In the genomic region with DNA sequence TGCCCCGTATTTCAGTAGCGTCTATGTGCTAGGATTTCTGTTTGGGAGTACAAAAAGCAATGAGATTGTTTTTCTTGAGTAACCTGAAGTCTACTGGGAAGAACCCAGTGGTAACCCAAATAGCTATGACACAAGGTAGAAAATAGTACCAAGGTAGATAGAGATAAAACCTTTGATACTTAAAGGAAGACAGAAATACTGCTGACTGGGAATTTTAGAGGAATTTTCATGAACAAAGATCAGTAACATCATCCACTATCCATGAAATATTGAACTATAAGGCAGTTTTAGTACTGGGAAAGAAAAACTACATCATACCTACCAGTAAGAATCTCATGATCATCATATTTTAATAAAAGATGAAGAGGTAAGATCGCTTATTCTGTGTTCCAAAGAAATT, we compare ENCODE assay signal across 1 cellular context.
A peak's percentile ranks its signal among the peaks of the same experiment; 100 is the strongest.
TF ChIP-seq lines count a peak whose summit lies in the region.

No MANE protein-coding gene starts in this region.

TF ChIP-seq in HepG2, 621 proteins besides CTCF, POLR2A, EP300 and RAD21 (continued from another document):
- TF ChIP-seq MAFF (IDR thresholded peaks at IDR 0.05; ENCODE audit: low read depth, low read length): peak; percentile 64; the same call in 1 of the 2 replicates
